In the genomic region with DNA sequence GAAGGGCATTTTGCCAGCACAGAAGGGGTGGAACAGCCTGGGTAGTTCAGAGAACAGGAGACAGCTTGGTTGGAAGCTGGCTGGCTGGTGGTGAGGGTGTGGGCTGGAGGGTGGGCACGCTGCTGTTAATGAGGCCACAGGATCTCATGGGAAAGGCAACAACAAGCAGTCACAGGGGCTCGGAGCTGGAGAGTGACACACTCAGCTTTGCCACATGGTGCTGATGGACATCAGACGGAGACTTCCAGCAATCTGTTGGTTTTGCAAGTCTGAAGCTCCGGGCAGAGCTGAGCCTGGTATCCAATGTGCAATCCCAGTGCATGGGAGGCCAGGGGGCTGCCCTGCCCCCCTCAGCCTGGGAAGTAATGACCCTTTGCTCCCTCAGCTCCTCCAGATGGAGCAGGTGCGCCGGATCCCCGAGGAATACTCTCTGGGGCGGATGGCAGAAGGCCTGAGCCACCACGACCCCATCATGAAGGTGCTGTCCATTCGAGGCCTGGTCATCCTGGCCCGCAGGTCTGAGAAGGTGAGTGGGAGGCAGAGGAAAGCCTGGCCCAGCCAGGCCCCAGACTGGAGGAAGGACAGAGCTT, we compare ENCODE assay signal across 23 cellular contexts. TPM values are rescaled to one million over a fixed set of nuclear protein-coding genes. Genes with fewer than 3 reads are reported as not detected.
"Had no signal": no experiment of that assay in that cellular context is flagged by ENCODE, and none has a peak within 500 bp of the region (broad histone marks: within the 10 kb centered on the region; RNA-seq: fewer than 3 reads in every experiment).

No MANE protein-coding gene starts in this region.

- DNase-seq: activated CD4-positive, alpha-beta T cell treated with anti-CD3 and anti-CD28 coated beads, Interleukin-2, amount 10 ng/mL, durations not matched to agents 24 days and 14 days; activated CD4-positive, alpha-beta T cell treated with anti-CD3 and anti-CD28 coated beads, Interleukin-2, amount 50 U/mL, for 4 hours; activated CD8-positive, alpha-beta T cell treated with anti-CD3 and anti-CD28 coated beads for 36 hours; activated naive CD4-positive, alpha-beta T cell treated with anti-CD3 and anti-CD28 coated beads, Interleukin-2, amount 10 ng/mL, durations not matched to agents 7 days and 5 days; activated T-cell treated with anti-CD3 and anti-CD28 coated beads, Interleukin-2, amount 50 U/mL, for 1 hour; amygdala; NCI-H1105; NCI-H1436; NCI-H1694; NCI-H1930; NCI-H2081 treated with DMSO at 0.1 percent for 48 hours; NCI-H510A; NCI-H526; NCI-H748 treated with DMSO at 0.1 percent for 48 hours; NK-92 treated with Interleukin-12 subunit alpha and Interleukin-12 subunit beta, amount 100 ng/mL, for 24 hours; PC-3; RPMI8226; SHP77 treated with DMSO at 0.1 percent for 48 hours; SK-N-SH had no signal

- ATAC-seq: activated CD8-positive, alpha-beta T cell treated with anti-CD3 and anti-CD28 coated beads for 36 hours; K562; PC-3 had no signal

RNA-seq across cellular contexts. Expression of a gene that starts 58.4 kb away (rescaled TPM):
- total RNA-seq: activated CD8-positive, alpha-beta memory T cell treated with anti-CD3 and anti-CD28 coated beads for 36 hours; K562; M059J; PC-3; SJSA1 had no signal
